ENCODE assay signal across 20 cellular contexts in the genomic region with DNA sequence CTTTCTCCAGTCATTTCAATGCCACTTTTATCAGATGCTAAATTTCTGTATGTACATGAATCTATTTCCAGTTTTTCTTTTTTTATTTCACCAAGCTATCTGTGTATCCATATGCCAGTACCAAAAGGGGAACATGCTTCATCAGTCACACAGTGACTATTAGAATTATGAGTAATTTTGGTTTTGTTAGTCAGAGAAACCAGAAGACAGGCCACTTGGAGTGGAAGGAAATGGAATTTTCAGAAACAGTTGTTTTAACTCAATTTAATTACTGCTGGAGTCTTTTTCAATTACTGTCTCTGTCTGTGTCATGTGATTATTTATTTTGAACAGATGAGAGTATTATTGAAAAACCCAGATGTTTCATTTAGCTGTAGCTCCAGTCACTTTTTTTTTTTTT.
DNase-seq lines count a peak whose midpoint lies in the region; ATAC-seq, FAIRE-seq and TF ChIP-seq lines count a peak whose summit lies in the region.
"Had no signal": no experiment of that assay in that cellular context is flagged by ENCODE, and none has a peak within 500 bp of the region (broad histone marks: within the 10 kb centered on the region; RNA-seq: fewer than 3 reads in every experiment).

No MANE protein-coding gene starts in this region.

- H3K9me3 ChIP-seq in PC-3 (ENCODE audit: low read length), result no peaks in the 10 kb centered on the region
- H3K9me3 ChIP-seq in lung (ENCODE audit: control insufficient read depth in 2 of 2, insufficient read depth in 1 of 2, low read length in 1 of 2), result no peaks in the 10 kb centered on the region
- H3K9me3 ChIP-seq: lower lobe of right lung had no signal

- no peaks in the 10 kb centered on the region for H3K36me3 ChIP-seq in BJ (ENCODE audit: control insufficient read depth, insufficient read depth, low read length)
- no peaks in the 10 kb centered on the region for H3K36me3 ChIP-seq in PC-3 (ENCODE audit: low read depth, low read length)
- H3K36me3 ChIP-seq in lung (ENCODE audit: control insufficient read depth in 2 of 2, insufficient read depth in 2 of 2, low read length in 2 of 2), result no peaks in the 10 kb centered on the region
- H3K36me3 ChIP-seq: lower lobe of right lung had no signal

- no peaks in the 10 kb centered on the region for H3K27me3 Mint-ChIP-seq in glutamatergic neuron (ENCODE audit: unreplicated experiment)

- H3K79me2 ChIP-seq in PC-3 (ENCODE audit: low read length), result no peaks in the 10 kb centered on the region

- H3K4me2 ChIP-seq in PC-3 (ENCODE audit: low read length), result no peak overlapping the region

- H3K4me1 Mint-ChIP-seq in glutamatergic neuron (ENCODE audit: low read depth, unreplicated experiment), result no peaks in the 10 kb centered on the region
- H3K4me1 Mint-ChIP-seq: activated B cell treated with CpG ODN at 0.5 μM for 24 hours, B cell, natural killer cell had no signal

- DNase-seq in BJ (ENCODE audit: low read depth) (peak; percentile 31), PC-3 (peak; percentile 26), lung (ENCODE audit: low spot score) (no peak), NCI-H2171 treated with DMSO at 0.1 percent for 48 hours (lab: John Stamatoyannopoulos, UW) (no peak), glutamatergic neuron (no peak), T-helper 2 cell (no peak)
- DNase-seq: activated B cell treated with CpG ODN at 0.5 μM for 24 hours; activated effector memory CD4-positive, alpha-beta T cell treated with anti-CD3 and anti-CD28 coated beads, Interleukin-2, amount 50 U/mL, for 16 hours; aorta; DMS 273 treated with DMSO at 0.1 percent for 48 hours; dorsolateral prefrontal cortex; lower lobe of right lung; natural killer cell; NCI-H187 treated with DMSO at 0.1 percent for 48 hours; NCI-H524 treated with DMSO at 0.1 percent for 48 hours; stimulated activated CD4-positive, alpha-beta T cell treated with anti-CD3 and anti-CD28 coated beads, Interleukin-15, amount 100 ng/mL, for 24 hours had no signal

- no peak overlapping the region for H2AFZ ChIP-seq in PC-3 (ENCODE audit: low read length)

- H3K27ac Mint-ChIP-seq in glutamatergic neuron (ENCODE audit: unreplicated experiment), result no peak overlapping the region
- H3K27ac Mint-ChIP-seq: activated B cell treated with CpG ODN at 0.5 μM for 24 hours, B cell, natural killer cell had no signal

- H3K27me3 ChIP-seq in BJ (ENCODE audit: control insufficient read depth, insufficient read depth, low read length), result no peaks in the 10 kb centered on the region
- peaks cover 18% of the 10 kb centered on the region for H3K27me3 ChIP-seq in PC-3 (ENCODE audit: low read length)
- H3K27me3 ChIP-seq in lung (ENCODE audit: control insufficient read depth, insufficient read depth), result no peaks in the 10 kb centered on the region
- H3K27me3 ChIP-seq: dorsolateral prefrontal cortex had no signal

- no peak overlapping the region for H3K4me3 ChIP-seq in BJ (ENCODE audit: low read depth, low read length)
- no peak overlapping the region for H3K4me3 ChIP-seq in PC-3 (ENCODE audit: low read length)
- H3K4me3 ChIP-seq in lung, result no peak overlapping the region
- H3K4me3 ChIP-seq: dorsolateral prefrontal cortex, lower lobe of right lung had no signal

- no peaks in the 10 kb centered on the region for H3F3A ChIP-seq in PC-3 (ENCODE audit: low read length, unreplicated experiment)

- no peak overlapping the region for H3K27ac ChIP-seq in PC-3 (ENCODE audit: low read length)
- no peak overlapping the region for H3K27ac ChIP-seq in lung (ENCODE audit: low read depth in 1 of 2, low read length in 1 of 2)
- H3K27ac ChIP-seq: dorsolateral prefrontal cortex, lower lobe of right lung had no signal

- POLR2A ChIA-PET in BJ (lab: Charles Lee), result no interaction called here
- POLR2A ChIA-PET in PC-3 (lab: Charles Lee; ENCODE audit: unreplicated experiment), result no interaction called here

- CTCF ChIA-PET in BJ (lab: Yijun Ruan, JAX), result no interaction called here
- CTCF ChIA-PET in PC-3 (lab: Charles Lee), result no interaction called here

- no peak overlapping the region for H3K4me3 Mint-ChIP-seq in glutamatergic neuron (ENCODE audit: unreplicated experiment)
- H3K4me3 Mint-ChIP-seq: activated B cell treated with CpG ODN at 0.5 μM for 24 hours, B cell, natural killer cell had no signal

- no peak overlapping the region for H3K9ac ChIP-seq in PC-3 (ENCODE audit: low read length)

- no peaks in the 10 kb centered on the region for H3K9me2 ChIP-seq in PC-3 (replicated peaks; ENCODE audit: low read length)

- intact Hi-C loops in PC-3 (cut with micrococcal nuclease), result no loop called here

- H3K4me1 ChIP-seq in PC-3 (ENCODE audit: insufficient read depth, low read length) (peaks cover 12% of the 10 kb centered on the region), lung (ENCODE audit: control insufficient read depth in 2 of 2, insufficient read depth in 2 of 2, low read length in 2 of 2) (no peaks in the 10 kb centered on the region)
- H3K4me1 ChIP-seq: lower lobe of right lung had no signal

- H3K9me3 Mint-ChIP-seq in glutamatergic neuron (ENCODE audit: unreplicated experiment), result peaks cover 2% of the 10 kb centered on the region
- H3K9me3 Mint-ChIP-seq: activated B cell treated with CpG ODN at 0.5 μM for 24 hours had no signal

- TF ChIP-seq CTCF in BJ (IDR thresholded peaks at IDR 0.05; ENCODE audit: insufficient read depth, low read depth, low read length), result no peak
- no peak for TF ChIP-seq CTCF in PC-3 (conservative IDR thresholded peaks at IDR 0.05; ENCODE audit: low read depth, low read length)
- TF ChIP-seq CTCF in lung (IDR thresholded peaks at IDR 0.05; ENCODE audit: control extremely low read depth, extremely low read depth), result no peak
- TF ChIP-seq CTCF in glutamatergic neuron (IDR thresholded peaks at IDR 0.05; ENCODE audit: partially characterized antibody, unreplicated experiment), result no peak

- ATAC-seq in PC-3 (peak; percentile 67; the same call in 1 of the 2 replicates), lung (ENCODE audit: insufficient read depth, low FRiP score) (peak; percentile 53), HG03442 (IDR thresholded peaks at IDR 0.05; ENCODE audit: unreplicated experiment) (no peak)
- ATAC-seq: lower lobe of right lung, natural killer cell had no signal

- H3K36me3 Mint-ChIP-seq in glutamatergic neuron (ENCODE audit: unreplicated experiment), result no peaks in the 10 kb centered on the region
- H3K36me3 Mint-ChIP-seq: natural killer cell had no signal

- no TSS peak for BruUV-seq in PC-3 (replicated peaks; lab: Mats Ljungman, UMichigan)

- peak; percentile 83 for FAIRE-seq in endometrium (lab: Jason Lieb, UNC)
- FAIRE-seq: H1 had no signal

- no peaks in the 10 kb centered on the region for H4K20me1 ChIP-seq in PC-3 (ENCODE audit: low read length)

Comparison
In these comparisons a context has a peak if more than half of its experiments do, and no peak if none do; other contexts are left out.
1. DNase-seq: peak in BJ (single experiment) and PC-3 (single experiment); none in lung (single experiment), NCI-H2171 treated with DMSO at 0.1 percent for 48 hours (single experiment), glutamatergic neuron (single experiment) and T-helper 2 cell (0 of 5).